In the genomic region with DNA sequence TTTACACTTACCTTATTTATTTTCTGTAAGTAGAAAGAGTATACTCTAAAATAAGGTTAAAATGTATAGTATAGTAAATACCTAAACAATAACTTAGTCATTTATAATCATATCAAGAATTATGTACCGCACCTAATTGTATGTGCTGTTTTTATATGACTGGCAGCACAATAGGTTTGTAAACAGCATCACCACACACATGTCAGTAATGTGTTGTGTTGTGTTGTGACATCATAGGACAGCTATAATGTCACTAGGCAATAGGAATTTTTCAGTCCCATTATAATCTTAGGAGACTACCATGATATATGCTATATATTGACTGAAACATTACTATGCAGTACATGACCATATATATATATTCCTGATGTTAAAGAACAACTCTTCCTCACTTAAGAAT, we compare ENCODE assay signal across 35 cellular contexts.
"Had no signal": no experiment of that assay in that cellular context is flagged by ENCODE, and none has a peak within 500 bp of the region (broad histone marks: within the 10 kb centered on the region; RNA-seq: fewer than 3 reads in every experiment).

No MANE protein-coding gene starts in this region.

- H3K27me3 ChIP-seq: MG63 had no signal

- H3K4me3 ChIP-seq: MG63 had no signal

- H3K4me2 ChIP-seq: KMS-11 had no signal

- H3K36me3 ChIP-seq: MG63 had no signal

- DNase-seq: Karpas-422, Kasumi-1, MG63, MM.1S, MV-4-11, NCI-H1048, NCI-H1092, NCI-H1092 treated with DMSO at 0.1 percent for 48 hours, NCI-H1105, NCI-H1105 treated with DMSO at 0.1 percent for 48 hours, NCI-H1417, NCI-H1417 treated with DMSO at 0.1 percent for 48 hours, NCI-H1436, NCI-H1436 treated with DMSO at 0.1 percent for 48 hours, NCI-H146, NCI-H1694, NCI-H1694 treated with DMSO at 0.1 percent for 48 hours, NCI-H187, NCI-H187 treated with DMSO at 0.1 percent for 48 hours, NCI-H1930, NCI-H2029, NCI-H2029 treated with DMSO at 0.1 percent for 48 hours, NCI-H2081, NCI-H2081 treated with DMSO at 0.1 percent for 48 hours, NCI-H2107, NCI-H2171, NCI-H2171 treated with DMSO at 0.1 percent for 48 hours, NCI-H2227 treated with DMSO at 0.1 percent for 48 hours, NCI-H226, NCI-H345, NCI-H446, NCI-H446 treated with DMSO at 0.1 percent for 48 hours, NCI-H510A, NCI-H510A treated with DMSO at 0.1 percent for 48 hours had no signal

- H3K27ac ChIP-seq: KMS-11 had no signal

- H3K9me3 ChIP-seq: MG63 had no signal

- H3K9ac ChIP-seq: KMS-11 had no signal
